ENCODE assay signal across 20 cellular contexts in genomic region chr7:29140873-29141468, GRCh38. TPM values are rescaled to one million over a fixed set of nuclear protein-coding genes. Genes with fewer than 3 reads are reported as not detected.
DNase-seq lines count a peak whose midpoint lies in the region; ATAC-seq and TF ChIP-seq lines count a peak whose summit lies in the region.
"Had no signal": no experiment of that assay in that cellular context is flagged by ENCODE, and none has a peak within 500 bp of the region (broad histone marks: within the 10 kb centered on the region; RNA-seq: fewer than 3 reads in every experiment).

No MANE protein-coding gene starts in this region.

- peaks cover 20% of the 10 kb centered on the region for H3K4me1 ChIP-seq in left ventricle myocardium inferior
- H3K4me1 ChIP-seq in upper lobe of right lung, result no peaks in the 10 kb centered on the region
- peaks cover 6% of the 10 kb centered on the region for H3K4me1 ChIP-seq in suprapubic skin

- H3K9me3 ChIP-seq in left ventricle myocardium inferior (replicated peaks) (peaks cover 5% of the 10 kb centered on the region), upper lobe of right lung (no peaks in the 10 kb centered on the region), suprapubic skin (no peaks in the 10 kb centered on the region)
- H3K9me3 ChIP-seq: esophagus squamous epithelium had no signal

- H3K36me3 ChIP-seq in left ventricle myocardium inferior (no peaks in the 10 kb centered on the region), upper lobe of right lung (no peaks in the 10 kb centered on the region), suprapubic skin (no peaks in the 10 kb centered on the region)
- H3K36me3 ChIP-seq: esophagus squamous epithelium, heart left ventricle, stomach had no signal

- no peak for TF ChIP-seq POLR2A in suprapubic skin (IDR thresholded peaks at IDR 0.05)

- WGBS in suprapubic skin, result 81% methylated on average over 7 of the region's 7 CpGs

- H3K4me3 ChIP-seq in left ventricle myocardium inferior, result no peak overlapping the region
- no peak overlapping the region for H3K4me3 ChIP-seq in upper lobe of right lung
- no peak overlapping the region for H3K4me3 ChIP-seq in coronary artery
- no peak overlapping the region for H3K4me3 ChIP-seq in suprapubic skin
- H3K4me3 ChIP-seq: esophagus squamous epithelium, heart left ventricle, stomach had no signal

- no peak for TF ChIP-seq EP300 in suprapubic skin (IDR thresholded peaks at IDR 0.05)

- intact Hi-C loops in Right ventricle myocardium superior (cut with DNase I) (no loop called here), left ventricle myocardium inferior (cut with micrococcal nuclease) (no loop called here), upper lobe of right lung (cut with DNase I) (no loop called here)

- H3K27ac ChIP-seq in left ventricle myocardium inferior (replicated peaks) (no peak overlapping the region), upper lobe of right lung (no peak overlapping the region), coronary artery (no peak overlapping the region), suprapubic skin (no peak overlapping the region)
- H3K27ac ChIP-seq: esophagus squamous epithelium, stomach had no signal

- H3K27me3 ChIP-seq in left ventricle myocardium inferior (ENCODE audit: low read depth) (peaks cover 11% of the 10 kb centered on the region), upper lobe of right lung (peaks cover 15% of the 10 kb centered on the region), suprapubic skin (peaks cover 31% of the 10 kb centered on the region)

- no peak for DNase-seq in Right ventricle myocardium superior
- DNase-seq in left ventricle myocardium inferior, result no peak
- peak; percentile 83 for DNase-seq in SKM-1 treated with dmso at 0.1 percent for 144 hours (lab: John Stamatoyannopoulos, UW; ENCODE audit: unreplicated experiment)
- DNase-seq in left lobe of liver (ENCODE audit: low spot score), result no peak
- no peak for DNase-seq in upper lobe of right lung
- no peak for DNase-seq in activated T-cell treated with anti-CD3 and anti-CD28 coated beads, Interleukin-2, amount 50 U/mL, for 48 hours
- DNase-seq in coronary artery (ENCODE audit: low spot score), result no peak
- DNase-seq in suprapubic skin (ENCODE audit: low spot score in 2 of 2), result no peak
- DNase-seq: activated CD4-positive, alpha-beta T cell treated with anti-CD3 and anti-CD28 coated beads, Interleukin-2, amount 50 U/mL, for 4 hours; activated T-cell treated with anti-CD3 and anti-CD28 coated beads, Interleukin-2, amount 50 U/mL, for 4 hours; CD4-positive, alpha-beta T cell; DND-41; esophagus squamous epithelium; heart left ventricle; immature natural killer cell; mesendoderm; NCI-H2029 treated with DMSO at 0.1 percent for 48 hours; stomach had no signal

- no peak for TF ChIP-seq CTCF in left ventricle myocardium inferior (IDR thresholded peaks at IDR 0.05; ENCODE audit: borderline replicate concordance)
- no peak for TF ChIP-seq CTCF in upper lobe of right lung (IDR thresholded peaks at IDR 0.05)
- no peak for TF ChIP-seq CTCF in coronary artery (IDR thresholded peaks at IDR 0.05)
- TF ChIP-seq CTCF in suprapubic skin (IDR thresholded peaks at IDR 0.05), result no peak

- ATAC-seq in Right ventricle myocardium superior (ENCODE audit: poor library complexity) (peak; percentile 47), left lobe of liver (peak; percentile 53), upper lobe of right lung (peak; percentile 51)
- ATAC-seq: activated T-cell treated with anti-CD3 and anti-CD28 coated beads, Interleukin-2, amount 50 U/mL, for 4 hours; SK-N-SH treated with all-trans-retinoic acid at 6 μM for 48 hours had no signal

RNA-seq across cellular contexts. Expression of gene CPVL, which starts 5.4 kb away (rescaled TPM):
- 37.5 TPM for total RNA-seq in Right ventricle myocardium superior
- 86.3 TPM for total RNA-seq in left ventricle myocardium inferior
- 5.0 TPM for total RNA-seq in left lobe of liver
- total RNA-seq in upper lobe of right lung, result 31.9 TPM
- total RNA-seq in suprapubic skin, result 10 to 100 TPM in 2 of 4 donors, 1 to 10 TPM in 2; 8.1 to 17.1 (median 10.1) TPM
- total RNA-seq: OCI-LY7 had no signal

RNA-seq across cellular contexts. Expression of gene CHN2, which starts 53.6 kb away (rescaled TPM):
- total RNA-seq in Right ventricle myocardium superior (17.7 TPM), left ventricle myocardium inferior (36.1 TPM), left lobe of liver (56.5 TPM), upper lobe of right lung (14.4 TPM), suprapubic skin (1 to 10 TPM; 3.3 to 9.6 (median 6.2) TPM)
- total RNA-seq: OCI-LY7 had no signal
